1 cellular context compared by ENCODE assay signal in the genomic region with DNA sequence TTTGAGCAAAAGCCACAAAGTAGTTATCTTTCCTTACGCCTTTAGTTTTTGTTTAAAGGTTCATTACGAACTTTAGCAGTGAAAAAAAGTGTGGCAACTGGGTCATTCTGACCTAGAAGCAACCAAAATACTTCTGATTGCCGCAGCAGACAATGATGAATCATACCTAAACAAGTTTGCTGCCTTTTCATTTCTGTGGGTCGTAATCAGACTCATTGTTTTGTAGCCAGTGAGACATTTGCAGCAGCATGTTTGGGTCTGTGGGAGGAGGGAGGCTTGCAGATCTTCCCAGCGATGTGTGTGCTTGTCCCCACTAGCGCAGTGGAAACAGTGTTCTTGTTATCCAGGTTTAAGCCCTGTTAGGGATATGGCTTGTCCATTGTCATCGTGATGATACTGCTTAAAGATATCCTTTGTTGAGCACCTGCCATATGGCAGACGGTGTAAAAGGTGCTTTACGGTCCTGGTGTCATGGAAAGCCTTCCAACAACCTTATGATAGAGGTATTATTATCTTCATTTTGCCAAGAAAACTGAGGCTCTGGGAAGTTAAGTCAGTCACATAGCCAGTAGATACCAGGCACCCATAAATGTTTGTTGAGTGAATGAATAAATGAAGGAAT.
A peak's percentile ranks its signal among the peaks of the same experiment; 100 is the strongest.
TF ChIP-seq lines count a peak whose summit lies in the region.

No MANE protein-coding gene starts in this region.

TF ChIP-seq in HepG2, 621 proteins besides CTCF, POLR2A, EP300 and RAD21 (continued from another document):
- TF ChIP-seq, protein P1, sequence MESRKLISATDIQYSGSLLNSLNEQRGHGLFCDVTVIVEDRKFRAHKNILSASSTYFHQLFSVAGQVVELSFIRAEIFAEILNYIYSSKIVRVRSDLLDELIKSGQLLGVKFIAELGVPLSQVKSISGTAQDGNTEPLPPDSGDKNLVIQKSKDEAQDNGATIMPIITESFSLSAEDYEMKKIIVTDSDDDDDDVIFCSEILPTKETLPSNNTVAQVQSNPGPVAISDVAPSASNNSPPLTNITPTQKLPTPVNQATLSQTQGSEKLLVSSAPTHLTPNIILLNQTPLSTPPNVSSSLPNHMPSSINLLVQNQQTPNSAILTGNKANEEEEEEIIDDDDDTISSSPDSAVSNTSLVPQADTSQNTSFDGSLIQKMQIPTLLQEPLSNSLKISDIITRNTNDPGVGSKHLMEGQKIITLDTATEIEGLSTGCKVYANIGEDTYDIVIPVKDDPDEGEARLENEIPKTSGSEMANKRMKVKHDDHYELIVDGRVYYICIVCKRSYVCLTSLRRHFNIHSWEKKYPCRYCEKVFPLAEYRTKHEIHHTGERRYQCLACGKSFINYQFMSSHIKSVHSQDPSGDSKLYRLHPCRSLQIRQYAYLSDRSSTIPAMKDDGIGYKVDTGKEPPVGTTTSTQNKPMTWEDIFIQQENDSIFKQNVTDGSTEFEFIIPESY (CRISPR knock-in tag; IDR thresholded peaks at IDR 0.05): peak; percentile 85
- TF ChIP-seq FOSL2 (CRISPR knock-in tag; IDR thresholded peaks at IDR 0.05): peak; percentile 79
- 0 out of 2 replicates have a peak, but pooled peaks have one; percentile 68 for TF ChIP-seq ARID2 (CRISPR knock-in tag; IDR thresholded peaks at IDR 0.05; ENCODE audit: borderline replicate concordance)
- TF ChIP-seq, protein P2, sequence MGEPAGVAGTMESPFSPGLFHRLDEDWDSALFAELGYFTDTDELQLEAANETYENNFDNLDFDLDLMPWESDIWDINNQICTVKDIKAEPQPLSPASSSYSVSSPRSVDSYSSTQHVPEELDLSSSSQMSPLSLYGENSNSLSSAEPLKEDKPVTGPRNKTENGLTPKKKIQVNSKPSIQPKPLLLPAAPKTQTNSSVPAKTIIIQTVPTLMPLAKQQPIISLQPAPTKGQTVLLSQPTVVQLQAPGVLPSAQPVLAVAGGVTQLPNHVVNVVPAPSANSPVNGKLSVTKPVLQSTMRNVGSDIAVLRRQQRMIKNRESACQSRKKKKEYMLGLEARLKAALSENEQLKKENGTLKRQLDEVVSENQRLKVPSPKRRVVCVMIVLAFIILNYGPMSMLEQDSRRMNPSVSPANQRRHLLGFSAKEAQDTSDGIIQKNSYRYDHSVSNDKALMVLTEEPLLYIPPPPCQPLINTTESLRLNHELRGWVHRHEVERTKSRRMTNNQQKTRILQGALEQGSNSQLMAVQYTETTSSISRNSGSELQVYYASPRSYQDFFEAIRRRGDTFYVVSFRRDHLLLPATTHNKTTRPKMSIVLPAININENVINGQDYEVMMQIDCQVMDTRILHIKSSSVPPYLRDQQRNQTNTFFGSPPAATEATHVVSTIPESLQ (CRISPR knock-in tag; conservative IDR thresholded peaks at IDR 0.05): no peak
- no peak for TF ChIP-seq FOXC1 (CRISPR knock-in tag; IDR thresholded peaks at IDR 0.05; ENCODE audit: borderline replicate concordance)
- peak; percentile 39; the same call in 1 of the 2 replicates for TF ChIP-seq ZNF263 (CRISPR knock-in tag; IDR thresholded peaks at IDR 0.05)
- TF ChIP-seq MZF1 (CRISPR knock-in tag; IDR thresholded peaks at IDR 0.05; ENCODE audit: borderline replicate concordance): no peak
- no peak for TF ChIP-seq ZNF329 (CRISPR knock-in tag; IDR thresholded peaks at IDR 0.05; ENCODE audit: low read depth)
- no peak for TF ChIP-seq NFKBIZ (CRISPR knock-in tag; IDR thresholded peaks at IDR 0.05)
- no peak for TF ChIP-seq ZFP1 (CRISPR knock-in tag; IDR thresholded peaks at IDR 0.05)
- TF ChIP-seq ZBTB38 (CRISPR knock-in tag; IDR thresholded peaks at IDR 0.05): peak; percentile 85
- TF ChIP-seq, protein P3, sequence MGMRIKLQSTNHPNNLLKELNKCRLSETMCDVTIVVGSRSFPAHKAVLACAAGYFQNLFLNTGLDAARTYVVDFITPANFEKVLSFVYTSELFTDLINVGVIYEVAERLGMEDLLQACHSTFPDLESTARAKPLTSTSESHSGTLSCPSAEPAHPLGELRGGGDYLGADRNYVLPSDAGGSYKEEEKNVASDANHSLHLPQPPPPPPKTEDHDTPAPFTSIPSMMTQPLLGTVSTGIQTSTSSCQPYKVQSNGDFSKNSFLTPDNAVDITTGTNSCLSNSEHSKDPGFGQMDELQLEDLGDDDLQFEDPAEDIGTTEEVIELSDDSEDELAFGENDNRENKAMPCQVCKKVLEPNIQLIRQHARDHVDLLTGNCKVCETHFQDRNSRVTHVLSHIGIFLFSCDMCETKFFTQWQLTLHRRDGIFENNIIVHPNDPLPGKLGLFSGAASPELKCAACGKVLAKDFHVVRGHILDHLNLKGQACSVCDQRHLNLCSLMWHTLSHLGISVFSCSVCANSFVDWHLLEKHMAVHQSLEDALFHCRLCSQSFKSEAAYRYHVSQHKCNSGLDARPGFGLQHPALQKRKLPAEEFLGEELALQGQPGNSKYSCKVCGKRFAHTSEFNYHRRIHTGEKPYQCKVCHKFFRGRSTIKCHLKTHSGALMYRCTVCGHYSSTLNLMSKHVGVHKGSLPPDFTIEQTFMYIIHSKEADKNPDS (CRISPR knock-in tag; IDR thresholded peaks at IDR 0.05): no peak
- TF ChIP-seq SAP130 (CRISPR knock-in tag; IDR thresholded peaks at IDR 0.05; ENCODE audit: low read depth): peak; percentile 17; the same call in 1 of the 2 replicates
- TF ChIP-seq SALL1 (CRISPR knock-in tag; IDR thresholded peaks at IDR 0.05): 0 out of 2 replicates have a peak, but pooled peaks have one; percentile 32
- TF ChIP-seq ZNF235 (CRISPR knock-in tag; IDR thresholded peaks at IDR 0.05; ENCODE audit: borderline replicate concordance): no peak
- TF ChIP-seq SOX13 (IDR thresholded peaks at IDR 0.05): no peak
- peak in 1 of 2 experiments; percentile 49; a peak in 2 of 4 replicates for TF ChIP-seq SOX13 (CRISPR knock-in tag; conservative IDR thresholded peaks at IDR 0.05 in 1 of 2, IDR thresholded peaks at IDR 0.05 in 1 of 2)
- TF ChIP-seq SMARCE1 (IDR thresholded peaks at IDR 0.05; ENCODE audit: borderline replicate concordance): no peak
- TF ChIP-seq SAFB2 (CRISPR knock-in tag; IDR thresholded peaks at IDR 0.05; ENCODE audit: borderline replicate concordance, low read depth): no peak
- TF ChIP-seq TARDBP (CRISPR knock-in tag; IDR thresholded peaks at IDR 0.05): peak; percentile 72; the same call in 1 of the 2 replicates
- TF ChIP-seq KMT2A (CRISPR knock-in tag; IDR thresholded peaks at IDR 0.05): 0 out of 2 replicates have a peak, but pooled peaks have one; percentile 26
- TF ChIP-seq, protein P4, sequence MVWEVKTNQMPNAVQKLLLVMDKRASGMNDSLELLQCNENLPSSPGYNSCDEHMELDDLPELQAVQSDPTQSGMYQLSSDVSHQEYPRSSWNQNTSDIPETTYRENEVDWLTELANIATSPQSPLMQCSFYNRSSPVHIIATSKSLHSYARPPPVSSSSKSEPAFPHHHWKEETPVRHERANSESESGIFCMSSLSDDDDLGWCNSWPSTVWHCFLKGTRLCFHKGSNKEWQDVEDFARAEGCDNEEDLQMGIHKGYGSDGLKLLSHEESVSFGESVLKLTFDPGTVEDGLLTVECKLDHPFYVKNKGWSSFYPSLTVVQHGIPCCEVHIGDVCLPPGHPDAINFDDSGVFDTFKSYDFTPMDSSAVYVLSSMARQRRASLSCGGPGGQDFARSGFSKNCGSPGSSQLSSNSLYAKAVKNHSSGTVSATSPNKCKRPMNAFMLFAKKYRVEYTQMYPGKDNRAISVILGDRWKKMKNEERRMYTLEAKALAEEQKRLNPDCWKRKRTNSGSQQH (CRISPR knock-in tag; IDR thresholded peaks at IDR 0.05; ENCODE audit: low read depth): no peak; the same call in 1 of the 2 replicates
- no peak for TF ChIP-seq ZSCAN9 (CRISPR knock-in tag; IDR thresholded peaks at IDR 0.05; ENCODE audit: borderline replicate concordance)
- 0 out of 2 replicates have a peak, but pooled peaks have one; percentile 20 for TF ChIP-seq BORCS8-MEF2B (CRISPR knock-in tag; IDR thresholded peaks at IDR 0.05)
- TF ChIP-seq ZNF557 (CRISPR knock-in tag; IDR thresholded peaks at IDR 0.05): no peak
- TF ChIP-seq HNRNPL (IDR thresholded peaks at IDR 0.05; ENCODE audit: low read depth, low read length): no peak
- TF ChIP-seq LCORL (IDR thresholded peaks at IDR 0.05): no peak
- TF ChIP-seq LCORL (CRISPR knock-in tag; IDR thresholded peaks at IDR 0.05): no peak
- TF ChIP-seq, protein P5, sequence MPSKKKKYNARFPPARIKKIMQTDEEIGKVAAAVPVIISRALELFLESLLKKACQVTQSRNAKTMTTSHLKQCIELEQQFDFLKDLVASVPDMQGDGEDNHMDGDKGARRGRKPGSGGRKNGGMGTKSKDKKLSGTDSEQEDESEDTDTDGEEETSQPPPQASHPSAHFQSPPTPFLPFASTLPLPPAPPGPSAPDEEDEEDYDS (CRISPR knock-in tag; IDR thresholded peaks at IDR 0.05): peak; percentile 41; the same call in 1 of the 2 replicates
- TF ChIP-seq DNMT3B (CRISPR knock-in tag; conservative IDR thresholded peaks at IDR 0.05): 0 out of 2 replicates have a peak, but pooled peaks have one; percentile 60
- no peak for TF ChIP-seq RBM39 (IDR thresholded peaks at IDR 0.05; ENCODE audit: low read depth, low read length, poor library complexity, severe bottlenecking)
- no peak for TF ChIP-seq ZMYM4 (CRISPR knock-in tag; IDR thresholded peaks at IDR 0.05)
- no peak for TF ChIP-seq HCFC1 (IDR thresholded peaks at IDR 0.05; ENCODE audit: low read depth, low read length)
- no peak for TF ChIP-seq ZNF543 (CRISPR knock-in tag; IDR thresholded peaks at IDR 0.05)
- TF ChIP-seq ZNF75D (CRISPR knock-in tag; IDR thresholded peaks at IDR 0.05; ENCODE audit: borderline replicate concordance): no peak
- 0 out of 2 replicates have a peak, but pooled peaks have one; percentile 5 for TF ChIP-seq CEBPG (CRISPR knock-in tag; IDR thresholded peaks at IDR 0.05)
- TF ChIP-seq, protein P6, sequence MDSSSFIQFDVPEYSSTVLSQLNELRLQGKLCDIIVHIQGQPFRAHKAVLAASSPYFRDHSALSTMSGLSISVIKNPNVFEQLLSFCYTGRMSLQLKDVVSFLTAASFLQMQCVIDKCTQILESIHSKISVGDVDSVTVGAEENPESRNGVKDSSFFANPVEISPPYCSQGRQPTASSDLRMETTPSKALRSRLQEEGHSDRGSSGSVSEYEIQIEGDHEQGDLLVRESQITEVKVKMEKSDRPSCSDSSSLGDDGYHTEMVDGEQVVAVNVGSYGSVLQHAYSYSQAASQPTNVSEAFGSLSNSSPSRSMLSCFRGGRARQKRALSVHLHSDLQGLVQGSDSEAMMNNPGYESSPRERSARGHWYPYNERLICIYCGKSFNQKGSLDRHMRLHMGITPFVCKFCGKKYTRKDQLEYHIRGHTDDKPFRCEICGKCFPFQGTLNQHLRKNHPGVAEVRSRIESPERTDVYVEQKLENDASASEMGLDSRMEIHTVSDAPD (CRISPR knock-in tag; IDR thresholded peaks at IDR 0.05): 0 out of 2 replicates have a peak, but pooled peaks have one; percentile 21
- TF ChIP-seq ZNF225 (CRISPR knock-in tag; IDR thresholded peaks at IDR 0.05): no peak
- TF ChIP-seq SNAPC5 (CRISPR knock-in tag; IDR thresholded peaks at IDR 0.05; ENCODE audit: borderline replicate concordance): 0 out of 2 replicates have a peak, but pooled peaks have one; percentile 30
- no peak for TF ChIP-seq WIZ (CRISPR knock-in tag; IDR thresholded peaks at IDR 0.05)
